ENCODE assay signal across 6 cellular contexts in the genomic region with DNA sequence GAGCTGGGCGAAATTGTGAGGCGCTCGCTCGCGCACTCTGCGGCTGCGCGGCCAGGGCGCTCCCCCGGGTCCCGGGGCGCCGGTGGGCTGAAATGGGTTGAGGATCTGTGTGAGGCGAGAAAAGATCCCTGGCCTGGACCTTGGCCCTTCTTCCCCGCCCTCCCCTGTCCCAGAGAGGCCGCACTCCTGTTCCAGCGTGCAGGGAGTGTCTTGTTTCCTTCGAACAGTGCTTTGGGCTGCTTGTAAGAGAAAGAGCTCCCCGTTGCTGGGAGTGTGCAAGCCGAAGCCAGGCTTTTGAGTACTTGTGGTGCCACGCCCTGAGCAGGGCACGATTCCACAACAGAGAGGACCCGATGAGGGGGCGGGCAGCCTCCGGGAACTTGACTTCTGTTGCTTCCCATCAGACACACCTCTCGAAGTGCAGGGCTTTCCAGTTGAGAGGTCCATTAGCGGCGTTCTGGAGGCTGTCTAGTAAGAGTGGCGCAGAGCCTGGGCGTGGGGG. TPM values are rescaled to one million over a fixed set of nuclear protein-coding genes. Genes with fewer than 3 reads are reported as not detected.
DNase-seq lines count a peak whose midpoint lies in the region; ATAC-seq and TF ChIP-seq lines count a peak whose summit lies in the region.

No MANE protein-coding gene starts in this region.

- peak overlapping the region; percentile 93 for H3K27ac Mint-ChIP-seq in activated T-cell treated with anti-CD3 and anti-CD28 coated beads, Interleukin-2, amount 50 U/mL, for 24 hours
- peak overlapping the region; percentile 66 to 87 for H3K27ac Mint-ChIP-seq in natural killer cell treated with Interleukin-12 subunit alpha and Interleukin-12 subunit beta and Interleukin-15 and Interleukin-18, amount 100 ng/mL, for 72 hours

- peaks cover 34% of the 10 kb centered on the region for H3K36me3 Mint-ChIP-seq in activated T-cell treated with anti-CD3 and anti-CD28 coated beads, Interleukin-2, amount 50 U/mL, for 24 hours (ENCODE audit: low read depth)
- no peaks in the 10 kb centered on the region for H3K36me3 Mint-ChIP-seq in natural killer cell treated with Interleukin-12 subunit alpha and Interleukin-12 subunit beta and Interleukin-15 and Interleukin-18, amount 100 ng/mL, for 72 hours

- peak overlapping the region; percentile 88 for H3K4me3 Mint-ChIP-seq in activated T-cell treated with anti-CD3 and anti-CD28 coated beads, Interleukin-2, amount 50 U/mL, for 24 hours
- H3K4me3 Mint-ChIP-seq in natural killer cell treated with Interleukin-12 subunit alpha and Interleukin-12 subunit beta and Interleukin-15 and Interleukin-18, amount 100 ng/mL, for 72 hours = peak overlapping the region; percentile 95

- ATAC-seq in natural killer cell treated with Interleukin-12 subunit alpha and Interleukin-12 subunit beta and Interleukin-15 and Interleukin-18, amount 100 ng/mL, for 72 hours = no peak
- ATAC-seq in GM21447 (IDR thresholded peaks at IDR 0.05; ENCODE audit: unreplicated experiment) (no peak), HG03442 (IDR thresholded peaks at IDR 0.05; ENCODE audit: unreplicated experiment) (no peak)

- TF ChIP-seq CTCF in astrocyte of the spinal cord (IDR thresholded peaks at IDR 0.05; ENCODE audit: low read depth, low read length) = no peak

- peaks cover 35% of the 10 kb centered on the region for H3K4me1 Mint-ChIP-seq in activated T-cell treated with anti-CD3 and anti-CD28 coated beads, Interleukin-2, amount 50 U/mL, for 24 hours (ENCODE audit: low read depth)
- H3K4me1 Mint-ChIP-seq in natural killer cell treated with Interleukin-12 subunit alpha and Interleukin-12 subunit beta and Interleukin-15 and Interleukin-18, amount 100 ng/mL, for 72 hours (ENCODE audit: low read depth in 2 of 2) = peaks cover 17 to 25% of the 10 kb centered on the region in 2 donors

- no peak for DNase-seq in activated T-cell treated with anti-CD3 and anti-CD28 coated beads, Interleukin-2, amount 50 U/mL, for 24 hours
- no peak for DNase-seq in activated T-cell treated with anti-CD3 and anti-CD28 coated beads, Interleukin-2, amount 50 U/mL, for 48 hours
- DNase-seq in astrocyte of the spinal cord (ENCODE audit: low read depth, low spot score) = no peak
- DNase-seq in natural killer cell treated with Interleukin-12 subunit alpha and Interleukin-12 subunit beta and Interleukin-15 and Interleukin-18, amount 100 ng/mL, for 72 hours (ENCODE audit: low spot score) = no peak

- H3K9me3 Mint-ChIP-seq in activated T-cell treated with anti-CD3 and anti-CD28 coated beads, Interleukin-2, amount 50 U/mL, for 24 hours = no peaks in the 10 kb centered on the region
- no peaks in the 10 kb centered on the region for H3K9me3 Mint-ChIP-seq in natural killer cell treated with Interleukin-12 subunit alpha and Interleukin-12 subunit beta and Interleukin-15 and Interleukin-18, amount 100 ng/mL, for 72 hours

- peak overlapping the region; percentile 83 for H3K4me3 ChIP-seq in astrocyte of the spinal cord (ENCODE audit: low read depth, low read length)

- H3K27me3 Mint-ChIP-seq in activated T-cell treated with anti-CD3 and anti-CD28 coated beads, Interleukin-2, amount 50 U/mL, for 24 hours = no peaks in the 10 kb centered on the region
- no peaks in the 10 kb centered on the region for H3K27me3 Mint-ChIP-seq in natural killer cell treated with Interleukin-12 subunit alpha and Interleukin-12 subunit beta and Interleukin-15 and Interleukin-18, amount 100 ng/mL, for 72 hours

- in situ Hi-C loops in astrocyte of the spinal cord (cut with HindIII; ENCODE audit: low sequenced_read_pairs) = no loop called here

RNA-seq across cellular contexts. Expression of a gene that starts 0.5 kb away (rescaled TPM):
- total RNA-seq in natural killer cell treated with Interleukin-12 subunit alpha and Interleukin-12 subunit beta and Interleukin-15 and Interleukin-18, amount 100 ng/mL, for 72 hours = 10 to 100 TPM; 18.6 to 24.1 TPM

RNA-seq across cellular contexts. Expression of a gene that starts 29.2 kb away (rescaled TPM):
- total RNA-seq in natural killer cell treated with Interleukin-12 subunit alpha and Interleukin-12 subunit beta and Interleukin-15 and Interleukin-18, amount 100 ng/mL, for 72 hours = 10 to 100 TPM; 11.9 to 12.7 TPM

RNA-seq across cellular contexts. Expression of a gene that starts 29.8 kb away (rescaled TPM):
- 100 to 1,000 TPM in 1 of 2 donors, 10 to 100 TPM in 1; 75.7 to 133 TPM for total RNA-seq in natural killer cell treated with Interleukin-12 subunit alpha and Interleukin-12 subunit beta and Interleukin-15 and Interleukin-18, amount 100 ng/mL, for 72 hours

RNA-seq across cellular contexts. Expression of a gene that starts 45.0 kb away (rescaled TPM):
- total RNA-seq in natural killer cell treated with Interleukin-12 subunit alpha and Interleukin-12 subunit beta and Interleukin-15 and Interleukin-18, amount 100 ng/mL, for 72 hours = 10 to 100 TPM; 42.4 to 82.6 TPM

RNA-seq across cellular contexts. Expression of a gene that starts 53.3 kb away (rescaled TPM):
- 10 to 100 TPM; 57.8 to 99.0 TPM for total RNA-seq in natural killer cell treated with Interleukin-12 subunit alpha and Interleukin-12 subunit beta and Interleukin-15 and Interleukin-18, amount 100 ng/mL, for 72 hours
